In the genomic region with DNA sequence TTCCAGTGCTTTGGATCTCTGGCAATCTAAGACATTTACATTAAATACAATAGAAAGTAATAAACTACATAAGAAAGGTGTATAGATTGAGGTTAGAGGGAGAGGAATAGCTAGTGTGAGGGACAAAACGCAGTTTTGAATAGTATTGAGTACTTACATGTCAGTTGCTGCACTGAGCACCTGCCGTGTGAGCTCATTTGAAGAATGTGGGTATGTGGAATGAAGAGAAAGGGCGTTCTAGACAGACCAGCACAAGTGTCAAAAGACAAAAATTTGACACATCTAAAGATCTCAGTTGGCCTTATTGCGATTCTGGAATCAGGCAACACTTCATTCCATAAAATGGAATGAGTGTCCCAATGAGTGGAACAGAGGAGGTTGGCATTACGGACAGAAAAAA, we compare ENCODE assay signal across 8 cellular contexts.
DNase-seq lines count a peak whose midpoint lies in the region; ATAC-seq and TF ChIP-seq lines count a peak whose summit lies in the region.

No MANE protein-coding gene starts in this region.

- ATAC-seq in GM21825 (IDR thresholded peaks at IDR 0.05; ENCODE audit: unreplicated experiment) (no peak), HG03378 (IDR thresholded peaks at IDR 0.05; ENCODE audit: unreplicated experiment) (no peak), HG02763 (IDR thresholded peaks at IDR 0.05; ENCODE audit: unreplicated experiment) (no peak)

- H3K9me3 Mint-ChIP-seq in nephron progenitor cell, result no peaks in the 10 kb centered on the region

- H3K4me3 Mint-ChIP-seq in nephron progenitor cell, result peak overlapping the region; percentile 98

- TF ChIP-seq CTCF in nephron progenitor cell (IDR thresholded peaks at IDR 0.05), result no peak

- DNase-seq in DMS53 treated with DMSO at 0.1 percent for 48 hours (lab: John Stamatoyannopoulos, UW; ENCODE audit: unreplicated experiment) (peak; percentile 17), NAMALWA (ENCODE audit: low spot score) (peak; percentile 15), nephron progenitor cell (no peak), T1000 (lab: John Stamatoyannopoulos, UW) (no peak)

- peaks cover 4% of the 10 kb centered on the region for H3K36me3 Mint-ChIP-seq in nephron progenitor cell (ENCODE audit: low read depth)

- H3K27ac Mint-ChIP-seq in nephron progenitor cell, result no peak overlapping the region

- H3K27me3 Mint-ChIP-seq in nephron progenitor cell (ENCODE audit: low read depth, poor library complexity), result peaks cover 4% of the 10 kb centered on the region

- peak overlapping the region; percentile 85 for H3K27ac ChIP-seq in cingulate gyrus (ENCODE audit: low read depth, low read length)

- peaks cover 43% of the 10 kb centered on the region for H3K4me1 Mint-ChIP-seq in nephron progenitor cell

Comparison
In these comparisons a context has a peak if more than half of its experiments do, and no peak if none do; other contexts are left out.
1. DNase-seq: peak in DMS53 treated with DMSO at 0.1 percent for 48 hours (single experiment) and NAMALWA (single experiment); none in nephron progenitor cell (single experiment) and T1000 (single experiment).